14 cellular contexts compared by ENCODE assay signal in genomic region chr7:95011156-95011928, GRCh38.
A peak's percentile ranks its signal among the peaks of the same experiment; 100 is the strongest.
DNase-seq lines count a peak whose midpoint lies in the region; ATAC-seq, FAIRE-seq and TF ChIP-seq lines count a peak whose summit lies in the region.
"Had no signal": no experiment of that assay in that cellular context is flagged by ENCODE, and none has a peak within 500 bp of the region (broad histone marks: within the 10 kb centered on the region; RNA-seq: fewer than 3 reads in every experiment).

No MANE protein-coding gene starts in this region.

- H3K4me3 Mint-ChIP-seq in HFFc6 (peak overlapping the region; percentile 40; the same call in 1 of the 2 replicates), neural progenitor cell (no peak overlapping the region)
- H3K4me3 Mint-ChIP-seq: naive thymus-derived CD8-positive, alpha-beta T cell had no signal

- H2AFZ ChIP-seq in neural progenitor cell (replicated peaks) = no peak overlapping the region

- TF ChIP-seq CTCF in HFFc6 (IDR thresholded peaks at IDR 0.05) = no peak
- TF ChIP-seq CTCF in astrocyte of the cerebellum (IDR thresholded peaks at IDR 0.05; ENCODE audit: low read depth, low read length, missing control alignments) = no peak
- no peak for TF ChIP-seq CTCF in neural progenitor cell (IDR thresholded peaks at IDR 0.05)

- no peaks in the 10 kb centered on the region for H3K36me3 ChIP-seq in neural progenitor cell

- ATAC-seq in HG02571 (IDR thresholded peaks at IDR 0.05; ENCODE audit: unreplicated experiment) = no peak
- ATAC-seq: activated CD4-positive, CD25-positive, alpha-beta regulatory T cell treated with anti-CD3 and anti-CD28 coated beads, Interleukin-2, amount 50 U/mL, for 24 hours; naive thymus-derived CD8-positive, alpha-beta T cell had no signal

- in situ Hi-C loops in astrocyte of the cerebellum (cut with HindIII; ENCODE audit: low sequenced_read_pairs) = no loop called here

- H3K9me3 Mint-ChIP-seq in HFFc6 (no peaks in the 10 kb centered on the region; the same call in 1 of the 2 replicates), neural progenitor cell (no peaks in the 10 kb centered on the region)

- H4K20me1 ChIP-seq in neural progenitor cell (ENCODE audit: low read depth) = no peaks in the 10 kb centered on the region

- H3K27me3 ChIP-seq in neural progenitor cell = no peaks in the 10 kb centered on the region

- H3K9ac ChIP-seq in neural progenitor cell = no peak overlapping the region

- no peaks in the 10 kb centered on the region for H3F3A ChIP-seq in neural progenitor cell (ENCODE audit: low read depth)

- DNase-seq in HFFc6 (peak; percentile 64), astrocyte of the cerebellum (ENCODE audit: low read depth) (peak; percentile 77), iris pigment epithelial cell (ENCODE audit: low read depth) (peak; percentile 45), urothelium cell line (ENCODE audit: low spot score) (peak; percentile 60), neural progenitor cell (ENCODE audit: low spot score) (no peak)
- DNase-seq in activated CD4-positive, alpha-beta T cell treated with anti-CD3 and anti-CD28 coated beads for 48 hours = no peak
- DNase-seq: activated T-cell treated with anti-CD3 and anti-CD28 coated beads, Interleukin-2, amount 50 U/mL, for 48 hours; anterior cingulate cortex; DMS53; GOT3; naive thymus-derived CD8-positive, alpha-beta T cell; NCI-H1417 treated with DMSO at 0.1 percent for 48 hours had no signal

- peaks cover 21% of the 10 kb centered on the region for H3K4me1 Mint-ChIP-seq in HFFc6 (ENCODE audit: low read depth)
- H3K4me1 Mint-ChIP-seq in neural progenitor cell = peaks cover 6% of the 10 kb centered on the region
- H3K4me1 Mint-ChIP-seq: naive thymus-derived CD8-positive, alpha-beta T cell had no signal

- H3K36me3 Mint-ChIP-seq in HFFc6 (ENCODE audit: low read depth) (no peaks in the 10 kb centered on the region), neural progenitor cell (no peaks in the 10 kb centered on the region)
- H3K36me3 Mint-ChIP-seq: naive thymus-derived CD8-positive, alpha-beta T cell had no signal

- H3K9me3 ChIP-seq in neural progenitor cell (ENCODE audit: low read depth) = no peaks in the 10 kb centered on the region

- H3K4me2 ChIP-seq in neural progenitor cell = no peak overlapping the region

- H3K27me3 Mint-ChIP-seq in HFFc6 (ENCODE audit: insufficient read depth) = no peaks in the 10 kb centered on the region
- H3K27me3 Mint-ChIP-seq in neural progenitor cell (ENCODE audit: insufficient read depth, low read depth) = no peaks in the 10 kb centered on the region
- H3K27me3 Mint-ChIP-seq: naive thymus-derived CD8-positive, alpha-beta T cell had no signal

- no peak for FAIRE-seq in urothelium cell line (lab: Jason Lieb, UNC)

- no peak overlapping the region for H3K4me3 ChIP-seq in astrocyte of the cerebellum (ENCODE audit: low read depth, low read length)
- H3K4me3 ChIP-seq in neural progenitor cell = no peak overlapping the region

- peaks cover 16% of the 10 kb centered on the region for H3K79me2 ChIP-seq in neural progenitor cell (ENCODE audit: low read depth)

- H3K27ac Mint-ChIP-seq in HFFc6 (peak overlapping the region; percentile 76), neural progenitor cell (no peak overlapping the region)
- H3K27ac Mint-ChIP-seq: naive thymus-derived CD8-positive, alpha-beta T cell had no signal

- H3K27ac ChIP-seq in neural progenitor cell = no peak overlapping the region

- H3K4me1 ChIP-seq in neural progenitor cell = no peaks in the 10 kb centered on the region

Comparison
In these comparisons a context has a peak if more than half of its experiments do, and no peak if none do; other contexts are left out.
1. DNase-seq: peak in HFFc6 (single experiment), astrocyte of the cerebellum (single experiment), iris pigment epithelial cell (single experiment) and urothelium cell line (single experiment); none in activated CD4-positive, alpha-beta T cell treated with anti-CD3 and anti-CD28 coated beads for 48 hours (single experiment) and neural progenitor cell (single experiment).